8 cellular contexts compared by ENCODE assay signal in the genomic region with DNA sequence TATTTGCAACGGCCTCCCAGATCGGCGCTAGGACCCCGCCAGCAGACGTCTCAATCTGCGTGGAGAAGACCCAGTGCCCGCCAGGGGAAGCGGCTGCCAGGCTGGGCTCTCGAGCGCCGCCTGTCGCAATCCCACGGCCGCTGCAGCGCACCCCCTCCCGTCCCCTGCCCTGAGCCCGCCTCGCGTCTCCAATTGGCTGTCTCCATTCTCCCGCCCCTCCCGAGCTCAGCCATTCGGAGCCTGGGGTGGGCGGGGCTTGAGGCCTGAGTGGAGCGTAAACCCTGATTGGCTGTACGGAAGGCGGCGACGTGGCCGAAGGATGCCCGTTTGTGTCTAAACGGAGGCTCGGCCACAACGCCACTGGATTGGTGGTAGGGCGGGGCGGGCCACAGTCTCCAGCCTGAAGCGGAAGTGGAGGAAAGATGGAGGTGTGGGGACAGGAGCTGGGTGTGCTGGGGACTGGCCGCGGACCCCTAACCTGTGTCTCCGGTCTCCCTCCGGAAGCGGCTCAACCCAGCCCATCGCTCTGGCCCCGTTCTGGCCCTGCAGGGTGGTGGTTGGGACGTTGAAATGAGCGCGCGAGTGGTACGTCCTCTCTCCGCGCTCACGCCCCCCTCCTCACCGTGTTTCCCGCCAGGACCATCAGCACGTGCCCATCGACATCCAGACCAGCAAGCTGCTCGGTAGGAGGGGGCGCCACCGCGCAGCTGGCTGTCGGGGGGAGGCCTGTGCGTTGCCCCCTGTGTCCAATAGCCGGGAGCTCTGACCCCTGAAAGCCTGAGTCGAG. TPM values are rescaled to one million over a fixed set of nuclear protein-coding genes. Genes with fewer than 3 reads are reported as not detected.
DNase-seq lines count a peak whose midpoint lies in the region; ATAC-seq and TF ChIP-seq lines count a peak whose summit lies in the region.

Gene CDK5RAP3 (plus strand): TSS at position 389 of the 787 bp plus-strand sequence. CDS start 34 bp downstream, at position 423.

- WGBS in IMR-90 (ENCODE audit: extremely low coverage in 2 of 2, insufficient read length in 1 of 2), 2 experiments = 3% methylated on average over 30 of the region's 63 CpGs; no CpG with 5 or more reads in 1 of the 2 experiments

- H2BK15ac ChIP-seq in IMR-90 (ENCODE audit: low read depth, low read length) = peak within 1 kb of the TSS; percentile 95; the same call in 2 of the 3 replicates

- peak within 1 kb of the TSS; percentile 98 for H2AK9ac ChIP-seq in IMR-90 (replicated peaks; ENCODE audit: low read depth, low read length, poor library complexity)

- H3K14ac ChIP-seq in IMR-90 (replicated peaks; ENCODE audit: low read depth, low read length) = peak within 1 kb of the TSS; percentile 97

- peaks cover 12% of the 10 kb centered on the region for H3K9me1 ChIP-seq in IMR-90 (ENCODE audit: insufficient read depth, low read length)

- H3K79me1 ChIP-seq in IMR-90 (ENCODE audit: low read depth in 1 of 2, low read length in 2 of 2) = peaks cover 14 to 33% of the 10 kb centered on the region in 2 experiments

- no TSS peak for BruUV-seq in IMR-90 (replicated peaks; lab: Mats Ljungman, UMichigan)

- ATAC-seq in GM21526 (IDR thresholded peaks at IDR 0.05; ENCODE audit: low FRiP score, unreplicated experiment) (peak; percentile 92), IMR-90 (ENCODE audit: low read depth) (peak; percentile 98), mucosa of descending colon (peak; percentile 89)

- H3K36me3 ChIP-seq in IMR-90 (ENCODE audit: control insufficient read depth, insufficient read depth, low read length) = peaks cover 16% of the 10 kb centered on the region
- H3K36me3 ChIP-seq in mucosa of descending colon (ENCODE audit: low read depth) = peaks cover 3% of the 10 kb centered on the region

- no peaks in the 10 kb centered on the region for H3K27me3 ChIP-seq in IMR-90 (ENCODE audit: control insufficient read depth, insufficient read depth, low read length)

- peak within 1 kb of the TSS; percentile 79 for H3K9ac ChIP-seq in IMR-90 (ENCODE audit: low read depth, low read length)

- peak within 1 kb of the TSS; percentile 87 for H2BK20ac ChIP-seq in IMR-90 (ENCODE audit: low read depth, low read length)

- H4K8ac ChIP-seq in IMR-90 (ENCODE audit: low read depth in 2 of 2, low read length in 2 of 2) = peak within 1 kb of the TSS; percentile 83 to 94

- H2BK120ac ChIP-seq in IMR-90 (ENCODE audit: low read depth, low read length) = peak within 1 kb of the TSS; percentile 89

- intact Hi-C loops in IMR-90 (cut with micrococcal nuclease) (loop anchor here (1.0 kb wide), 3 partner anchors 22 to 128 kb away; partner anchors contain the start of gene SP2), mucosa of descending colon (cut with DNase I, micrococcal nuclease) (no loop called here)

- H2BK5ac ChIP-seq in IMR-90 (ENCODE audit: low read depth, low read length, poor library complexity, severe bottlenecking) = peak within 1 kb of the TSS; percentile 79

- no peaks in the 10 kb centered on the region for H4K20me1 ChIP-seq in IMR-90 (ENCODE audit: insufficient read depth, low read length)

- peak within 1 kb of the TSS; percentile 96 for H2AFZ ChIP-seq in IMR-90 (replicated peaks; ENCODE audit: low read length, poor library complexity)

- peak within 1 kb of the TSS; percentile 99 for H3K4me2 ChIP-seq in IMR-90 (ENCODE audit: low read depth, low read length)

- H4K5ac ChIP-seq in IMR-90 (ENCODE audit: low read depth, low read length) = peak within 1 kb of the TSS; percentile 78

- H3K4me3 ChIP-seq in IMR-90 (ENCODE audit: insufficient read depth, low read depth, low read length) (peak within 1 kb of the TSS; percentile 82), epithelial cell of esophagus (ENCODE audit: low read length) (peak within 1 kb of the TSS; percentile 94), mucosa of descending colon (peak within 1 kb of the TSS; percentile 77)

- H3K4ac ChIP-seq in IMR-90 (ENCODE audit: low read depth, low read length) = peak within 1 kb of the TSS; percentile 95

- H3K27ac ChIP-seq in IMR-90 (ENCODE audit: insufficient read depth, low read length) = peak within 1 kb of the TSS; percentile 73

- H2AK5ac ChIP-seq in IMR-90 (ENCODE audit: low read depth, low read length) = peak within 1 kb of the TSS; percentile 94

- H4K91ac ChIP-seq in IMR-90 (ENCODE audit: insufficient read depth, low read depth, low read length) = peak within 1 kb of the TSS; percentile 91

- peak; percentile 99 for DNase-seq in DMS 273 treated with DMSO at 0.1 percent for 48 hours (lab: John Stamatoyannopoulos, UW)
- peak; percentile 99 for DNase-seq in IMR-90
- DNase-seq in OCI-M1 (lab: John Stamatoyannopoulos, UW) = peak; percentile 99
- DNase-seq in activated T-cell treated with anti-CD3 and anti-CD28 coated beads for 4 hours = peak; percentile 97
- DNase-seq in epithelial cell of esophagus (ENCODE audit: low read depth) = peak; percentile 100
- peak; percentile 100 for DNase-seq in mucosa of descending colon
- peak; percentile 97 for DNase-seq in stimulated activated CD8-positive, alpha-beta memory T cell treated with anti-CD3 and anti-CD28 coated beads, Interleukin-4, amount 100 ng/mL, for 4 hours (ENCODE audit: low read depth in 2 of 2, low spot score in 1 of 2)

- no peaks in the 10 kb centered on the region for H3K9me3 ChIP-seq in IMR-90 (ENCODE audit: control insufficient read depth, insufficient read depth, low read length)
- no peaks in the 10 kb centered on the region for H3K9me3 ChIP-seq in mucosa of descending colon

- CTCF ChIA-PET in IMR-90 (lab: Yijun Ruan, JAX) = interaction anchor here (0.6 to 1.6 kb wide), 15 partner anchors 10 to 128 kb away, joined by 3 to 15 read pairs (median 3); partner anchors contain the start of genes PNPO and PRR15L

- peak; percentile 87; the same call in 1 of the 2 replicates for TF ChIP-seq POLR2A in IMR-90 (IDR thresholded peaks at IDR 0.05; ENCODE audit: low read depth, low read length)

- peak; percentile 99 for TF ChIP-seq CTCF in IMR-90 (conservative IDR thresholded peaks at IDR 0.05; ENCODE audit: low read depth, low read length)
- peak; percentile 72 for TF ChIP-seq CTCF in epithelial cell of esophagus (IDR thresholded peaks at IDR 0.05; ENCODE audit: insufficient read depth, low read depth, low read length, missing control alignments)
- peak; percentile 96 for TF ChIP-seq CTCF in mucosa of descending colon (IDR thresholded peaks at IDR 0.05)

- peak within 1 kb of the TSS; percentile 83 for H3K23ac ChIP-seq in IMR-90 (ENCODE audit: low read depth, low read length)

- in situ Hi-C loops in IMR-90 (cut with MboI; ENCODE audit: low sequenced_read_pairs) = no loop called here

- POLR2A ChIA-PET in IMR-90 (lab: Charles Lee; ENCODE audit: unreplicated experiment) = no interaction called here

- dilution Hi-C loops in IMR-90 (cut with HindIII; ENCODE audit: low sequenced_read_pairs, unreplicated experiment) = no loop called here

- H3K4me1 ChIP-seq in IMR-90 (ENCODE audit: control insufficient read depth, insufficient read depth, low read length) = peaks cover 17% of the 10 kb centered on the region
- H3K4me1 ChIP-seq in mucosa of descending colon (ENCODE audit: low read depth) = peaks cover 34% of the 10 kb centered on the region

- peak; percentile 74 for TF ChIP-seq RAD21 in IMR-90 (IDR thresholded peaks at IDR 0.05; ENCODE audit: low read length)

- peak within 1 kb of the TSS; percentile 32; the same call in 1 of the 2 replicates for H3K56ac ChIP-seq in IMR-90 (ENCODE audit: extremely low read depth, insufficient read depth, low read length)

- peak within 1 kb of the TSS; percentile 51 for H3K18ac ChIP-seq in IMR-90 (ENCODE audit: low read depth, low read length)

TF ChIP-seq in IMR-90, 13 proteins besides CTCF, POLR2A, EP300 and RAD21:
- TF ChIP-seq MXI1 (IDR thresholded peaks at IDR 0.05; ENCODE audit: borderline replicate concordance, low read depth, low read length) (peak; percentile 95), SMC3 (IDR thresholded peaks at IDR 0.05; ENCODE audit: low read depth, low read length) (peak; percentile 78), MAZ (IDR thresholded peaks at IDR 0.05; ENCODE audit: borderline replicate concordance, low read depth, low read length) (peak; percentile 86), CHD1 (IDR thresholded peaks at IDR 0.05; ENCODE audit: low read depth, low read length) (no peak), RCOR1 (IDR thresholded peaks at IDR 0.05; ENCODE audit: insufficient replicate concordance, low read length) (peak; percentile 38), FOS (IDR thresholded peaks at IDR 0.05; ENCODE audit: low read depth, low read length) (no peak), BHLHE40 (IDR thresholded peaks at IDR 0.05; ENCODE audit: low read depth, low read length) (peak; percentile 78), ELK1 (IDR thresholded peaks at IDR 0.05; ENCODE audit: borderline replicate concordance, low read depth, low read length) (no peak), CEBPB (IDR thresholded peaks at IDR 0.05; ENCODE audit: low read depth, low read length) (peak; percentile 77), MAFK (IDR thresholded peaks at IDR 0.05; ENCODE audit: low read depth, low read length) (no peak), RFX5 (IDR thresholded peaks at IDR 0.05; ENCODE audit: low read depth, low read length) (0 out of 2 replicates have a peak, but pooled peaks have one; percentile 18), NFE2L2 (IDR thresholded peaks at IDR 0.05; ENCODE audit: low read depth, low read length) (0 out of 2 replicates have a peak, but pooled peaks have one; percentile 2)
- TF ChIP-seq, protein P1, sequence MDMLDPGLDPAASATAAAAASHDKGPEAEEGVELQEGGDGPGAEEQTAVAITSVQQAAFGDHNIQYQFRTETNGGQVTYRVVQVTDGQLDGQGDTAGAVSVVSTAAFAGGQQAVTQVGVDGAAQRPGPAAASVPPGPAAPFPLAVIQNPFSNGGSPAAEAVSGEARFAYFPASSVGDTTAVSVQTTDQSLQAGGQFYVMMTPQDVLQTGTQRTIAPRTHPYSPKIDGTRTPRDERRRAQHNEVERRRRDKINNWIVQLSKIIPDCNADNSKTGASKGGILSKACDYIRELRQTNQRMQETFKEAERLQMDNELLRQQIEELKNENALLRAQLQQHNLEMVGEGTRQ (IDR thresholded peaks at IDR 0.05; ENCODE audit: low read depth, low read length) = peak; percentile 57; the same call in 1 of the 2 replicates

RNA-seq across cellular contexts. Expression of gene CDK5RAP3, which starts in this region (rescaled TPM):
- total RNA-seq in IMR-90 (2012; rRNA removed) (56.7 and 75.3 TPM in 2 replicates), mucosa of descending colon (100 to 1,000 TPM; 136 to 215 (median 163) TPM)
- polyA plus RNA-seq in IMR-90 (2012; rRNA removed) = 138 and 153 TPM in 2 replicates
- polyA plus RNA-seq in IMR-90 (2012; cell fraction: cytosol; rRNA removed) = 46.3 and 96.7 TPM in 2 replicates
- 1,289 and 1,731 TPM in 2 replicates for polyA plus RNA-seq in IMR-90 (2012; cell fraction: nucleus; rRNA removed; ENCODE audit: low replicate concordance)

Comparison
In these comparisons a context has a peak if more than half of its experiments do, and no peak if none do; other contexts are left out.
1. Peak in every context shown above with its lines: DNase-seq, ATAC-seq, H3K4me3 ChIP-seq and H3K27ac ChIP-seq.